ENCODE assay signal across 14 cellular contexts in the genomic region with DNA sequence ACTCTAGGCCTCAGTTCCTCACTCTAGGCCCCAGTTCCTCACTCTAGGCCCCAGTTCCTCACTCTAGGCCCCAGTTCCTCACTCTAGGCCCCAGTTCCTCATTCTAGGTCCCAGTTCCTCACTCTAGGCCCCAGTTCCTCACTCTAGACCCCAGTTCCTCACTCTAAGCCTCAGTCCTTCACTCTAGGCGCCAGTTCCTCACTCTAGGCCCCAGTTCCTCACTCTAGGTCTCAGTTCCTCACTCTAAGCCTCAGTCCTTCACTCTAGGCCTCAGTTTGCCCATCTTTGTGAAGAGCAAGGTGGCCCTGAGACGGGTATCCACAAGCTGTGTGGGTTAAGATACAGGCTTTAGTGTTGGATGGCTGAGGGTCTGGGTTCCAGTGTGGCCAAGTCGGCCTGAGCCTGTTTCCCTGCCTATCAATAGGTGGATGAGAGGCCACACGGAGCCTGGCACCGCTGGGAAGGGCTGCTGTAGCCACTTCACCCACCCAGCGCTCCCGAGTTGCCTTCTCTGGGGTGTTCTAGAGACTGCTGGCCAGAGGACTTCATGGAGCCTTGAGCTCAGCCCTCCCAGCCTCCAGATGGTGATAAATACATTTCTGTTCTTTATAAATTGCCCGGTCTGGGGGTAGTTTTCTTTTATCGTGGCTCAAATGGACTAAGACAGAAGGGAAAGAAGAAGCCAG.
DNase-seq lines count a peak whose midpoint lies in the region; ATAC-seq lines count a peak whose summit lies in the region.
"Had no signal": no experiment of that assay in that cellular context is flagged by ENCODE, and none has a peak within 500 bp of the region (broad histone marks: within the 10 kb centered on the region; RNA-seq: fewer than 3 reads in every experiment).

No MANE protein-coding gene starts in this region.

- CTCF ChIA-PET in activated naive CD4-positive, alpha-beta T cell treated with anti-CD3 and anti-CD28 coated beads, Interleukin-2, amount 10 ng/mL, durations not matched to agents 7 days and 5 days (lab: Charles Lee): no interaction called here

- H3K4me1 ChIP-seq in mesenchymal stem cell (ENCODE audit: control insufficient read depth, insufficient read depth, low read depth, low read length) (peaks cover 21% of the 10 kb centered on the region), stomach smooth muscle (ENCODE audit: control insufficient read depth, insufficient read depth, low read length) (peaks cover 52% of the 10 kb centered on the region)

- H3K9me3 ChIP-seq in mesenchymal stem cell (ENCODE audit: control insufficient read depth, low read length) (no peaks in the 10 kb centered on the region), stomach smooth muscle (ENCODE audit: control insufficient read depth in 2 of 2, low read length in 2 of 2) (no peaks in the 10 kb centered on the region)

- no peak overlapping the region for H3K4me3 ChIP-seq in mesenchymal stem cell (ENCODE audit: insufficient read depth in 1 of 2, low read depth in 1 of 2, low read length in 2 of 2)
- no peak overlapping the region for H3K4me3 ChIP-seq in stomach smooth muscle (ENCODE audit: low read length in 2 of 2)
- H3K4me3 ChIP-seq: coronary artery had no signal

- H3K9me3 Mint-ChIP-seq in activated naive CD4-positive, alpha-beta T cell treated with anti-CD3 and anti-CD28 coated beads, Interleukin-2, amount 50 U/mL, for 72 hours: no peaks in the 10 kb centered on the region
- no peaks in the 10 kb centered on the region for H3K9me3 Mint-ChIP-seq in activated naive CD4-positive, alpha-beta T cell treated with anti-CD3 and anti-CD28 coated beads, Interleukin-2, amount 10 ng/mL, durations not matched to agents 7 days and 5 days
- H3K9me3 Mint-ChIP-seq: activated T-helper 1 cell treated with anti-CD3 and anti-CD28 coated beads, Interleukin-12 subunit alpha, Interleukin-12 subunit beta, Interleukin-2, Interleukin-4 antibody, amounts not matched to agents 30 ng/mL and 10 ng/mL and 1 ng/mL, durations not matched to agents 14 hours and 24 hours and 36 hours; stimulated activated memory B cell treated with anti-CD40 and anti-IgM and Interleukin-4, amounts not matched to agents 10 μg/mL and 1 μg/mL and 100 μg/mL, for 72 hours had no signal

- H3K79me1 ChIP-seq in mesenchymal stem cell (replicated peaks; ENCODE audit: low read length, poor library complexity, severe bottlenecking): no peaks in the 10 kb centered on the region

- H3K9ac ChIP-seq in mesenchymal stem cell (ENCODE audit: low read length): no peak overlapping the region
- H3K9ac ChIP-seq in stomach smooth muscle (ENCODE audit: low read length in 2 of 2): peak overlapping the region; percentile 45 to 51

- H3K4me1 Mint-ChIP-seq in activated naive CD4-positive, alpha-beta T cell treated with anti-CD3 and anti-CD28 coated beads, Interleukin-2, amount 10 ng/mL, durations not matched to agents 7 days and 5 days: peaks cover 4% of the 10 kb centered on the region

- peak overlapping the region; percentile 76 to 82 for H3K27ac Mint-ChIP-seq in activated naive CD4-positive, alpha-beta T cell treated with anti-CD3 and anti-CD28 coated beads, Interleukin-2, amount 50 U/mL, for 72 hours
- H3K27ac Mint-ChIP-seq in activated naive CD4-positive, alpha-beta T cell treated with anti-CD3 and anti-CD28 coated beads, Interleukin-2, amount 10 ng/mL, durations not matched to agents 7 days and 5 days: no peak overlapping the region
- H3K27ac Mint-ChIP-seq: activated T-helper 1 cell treated with anti-CD3 and anti-CD28 coated beads, Interleukin-12 subunit alpha, Interleukin-12 subunit beta, Interleukin-2, Interleukin-4 antibody, amounts not matched to agents 30 ng/mL and 10 ng/mL and 1 ng/mL, durations not matched to agents 14 hours and 24 hours and 36 hours had no signal

- no peak overlapping the region for H2BK120ac ChIP-seq in mesenchymal stem cell (ENCODE audit: low read depth, low read length)

- H3K4ac ChIP-seq in mesenchymal stem cell (ENCODE audit: low read depth in 1 of 2, low read length in 2 of 2): no peak overlapping the region

- no peak overlapping the region for H2AFZ ChIP-seq in mesenchymal stem cell (ENCODE audit: low read depth, low read length)

- no peak overlapping the region for H2BK5ac ChIP-seq in mesenchymal stem cell (ENCODE audit: low read depth, low read length, poor library complexity, severe bottlenecking)

- H4K91ac ChIP-seq in mesenchymal stem cell (ENCODE audit: low read length): peak overlapping the region; percentile 44

- H3K27me3 ChIP-seq in mesenchymal stem cell (ENCODE audit: control insufficient read depth in 1 of 2, insufficient read depth in 1 of 2, low read length in 2 of 2) (no peaks in the 10 kb centered on the region), stomach smooth muscle (ENCODE audit: control insufficient read depth in 1 of 2, insufficient read depth in 2 of 2, low read length in 2 of 2) (no peaks in the 10 kb centered on the region)

- no peak for ATAC-seq in activated naive CD4-positive, alpha-beta T cell treated with anti-CD3 and anti-CD28 coated beads, Interleukin-2, amount 50 U/mL, for 72 hours
- ATAC-seq in GM18858 (IDR thresholded peaks at IDR 0.05; ENCODE audit: unreplicated experiment) (no peak), HG02759 (IDR thresholded peaks at IDR 0.05; ENCODE audit: unreplicated experiment) (no peak), HG03175 (IDR thresholded peaks at IDR 0.05; ENCODE audit: unreplicated experiment) (no peak)
- ATAC-seq: stimulated activated memory B cell treated with anti-CD40 and anti-IgM and Interleukin-4, amounts not matched to agents 10 μg/mL and 1 μg/mL and 100 μg/mL, for 72 hours had no signal

- 97% methylated on average over 9 of the region's 9 CpGs for WGBS in mesenchymal stem cell

- H3K36me3 ChIP-seq in mesenchymal stem cell (ENCODE audit: control insufficient read depth in 1 of 2, insufficient read depth in 2 of 2, low read depth in 1 of 2, low read length in 2 of 2): no peaks in the 10 kb centered on the region
- H3K36me3 ChIP-seq in stomach smooth muscle (ENCODE audit: control insufficient read depth in 2 of 2, insufficient read depth in 2 of 2, low read length in 2 of 2): no peaks in the 10 kb centered on the region

- no peaks in the 10 kb centered on the region for H3K36me3 Mint-ChIP-seq in activated naive CD4-positive, alpha-beta T cell treated with anti-CD3 and anti-CD28 coated beads, Interleukin-2, amount 50 U/mL, for 72 hours
- H3K36me3 Mint-ChIP-seq in activated naive CD4-positive, alpha-beta T cell treated with anti-CD3 and anti-CD28 coated beads, Interleukin-2, amount 10 ng/mL, durations not matched to agents 7 days and 5 days: no peaks in the 10 kb centered on the region
- H3K36me3 Mint-ChIP-seq: stimulated activated memory B cell treated with anti-CD40 and anti-IgM and Interleukin-4, amounts not matched to agents 10 μg/mL and 1 μg/mL and 100 μg/mL, for 72 hours had no signal

- no peak for DNase-seq in activated naive CD4-positive, alpha-beta T cell treated with anti-CD3 and anti-CD28 coated beads, Interleukin-2, amount 50 U/mL, for 72 hours (ENCODE audit: low spot score in 2 of 2)
- DNase-seq in activated naive CD4-positive, alpha-beta T cell treated with anti-CD3 and anti-CD28 coated beads, Interleukin-2, amount 10 ng/mL, durations not matched to agents 7 days and 5 days: no peak
- DNase-seq in MV-4-11 (lab: John Stamatoyannopoulos, UW) (peak; percentile 63), mesenchymal stem cell (no peak)
- DNase-seq: activated CD4-positive, alpha-beta T cell treated with anti-CD3 and anti-CD28 coated beads, Interleukin-2, amount 50 U/mL, for 48 hours; NCI-H1930; NCI-H446 had no signal

- no peak overlapping the region for H3K4me3 Mint-ChIP-seq in activated naive CD4-positive, alpha-beta T cell treated with anti-CD3 and anti-CD28 coated beads, Interleukin-2, amount 10 ng/mL, durations not matched to agents 7 days and 5 days
- H3K4me3 Mint-ChIP-seq: activated T-helper 1 cell treated with anti-CD3 and anti-CD28 coated beads, Interleukin-12 subunit alpha, Interleukin-12 subunit beta, Interleukin-2, Interleukin-4 antibody, amounts not matched to agents 30 ng/mL and 10 ng/mL and 1 ng/mL, durations not matched to agents 14 hours and 24 hours and 36 hours; stimulated activated memory B cell treated with anti-CD40 and anti-IgM and Interleukin-4, amounts not matched to agents 10 μg/mL and 1 μg/mL and 100 μg/mL, for 72 hours had no signal

- no peak overlapping the region for H2BK15ac ChIP-seq in mesenchymal stem cell (ENCODE audit: low read depth, poor library complexity, severe bottlenecking)

- peak overlapping the region; percentile 2 to 13 for H3K18ac ChIP-seq in mesenchymal stem cell (ENCODE audit: low read depth in 1 of 2, low read length in 2 of 2)

- H3K27me3 Mint-ChIP-seq in activated naive CD4-positive, alpha-beta T cell treated with anti-CD3 and anti-CD28 coated beads, Interleukin-2, amount 10 ng/mL, durations not matched to agents 7 days and 5 days: no peaks in the 10 kb centered on the region
- H3K27me3 Mint-ChIP-seq: stimulated activated memory B cell treated with anti-CD40 and anti-IgM and Interleukin-4, amounts not matched to agents 10 μg/mL and 1 μg/mL and 100 μg/mL, for 72 hours had no signal

- no peak overlapping the region for H3K4me2 ChIP-seq in mesenchymal stem cell (ENCODE audit: low read length, poor library complexity, severe bottlenecking)

- H3K14ac ChIP-seq in mesenchymal stem cell (ENCODE audit: low read length in 2 of 2): no peak overlapping the region

- H2AK5ac ChIP-seq in mesenchymal stem cell (ENCODE audit: low read length, severe bottlenecking): no peak overlapping the region

- H3K27ac ChIP-seq in mesenchymal stem cell (ENCODE audit: low read length, poor library complexity, severe bottlenecking) (no peak overlapping the region), stomach smooth muscle (ENCODE audit: low read length) (peak overlapping the region; percentile 60)

- H2BK12ac ChIP-seq in mesenchymal stem cell (ENCODE audit: low read length in 2 of 2): peak overlapping the region; percentile 11 to 22

- H3K23ac ChIP-seq in mesenchymal stem cell (ENCODE audit: low read length in 2 of 2): no peak overlapping the region

- peak overlapping the region; percentile 81 for H4K8ac ChIP-seq in mesenchymal stem cell (ENCODE audit: low read length)
